Comparison of ENCODE assay signal across 9 cellular contexts in genomic region chr18:3458378-3458777, GRCh38. TPM values are rescaled to one million over a fixed set of nuclear protein-coding genes. Genes with fewer than 3 reads are reported as not detected.
DNase-seq lines count a peak whose midpoint lies in the region; ATAC-seq and TF ChIP-seq lines count a peak whose summit lies in the region.
"Had no signal": no experiment of that assay in that cellular context is flagged by ENCODE, and none has a peak within 500 bp of the region (broad histone marks: within the 10 kb centered on the region; RNA-seq: fewer than 3 reads in every experiment).

No MANE protein-coding gene starts in this region.

- peak overlapping the region; percentile 63 for H3K4me3 Mint-ChIP-seq in activated T-cell treated with anti-CD3 and anti-CD28 coated beads, Interleukin-2, amount 50 U/mL, for 4 hours
- peak overlapping the region; percentile 12 for H3K4me3 Mint-ChIP-seq in activated CD8-positive, alpha-beta T cell treated with anti-CD3 and anti-CD28 coated beads for 36 hours

- peaks cover 41% of the 10 kb centered on the region for H3K36me3 Mint-ChIP-seq in activated T-cell treated with anti-CD3 and anti-CD28 coated beads, Interleukin-2, amount 50 U/mL, for 4 hours (ENCODE audit: insufficient read depth)
- H3K36me3 Mint-ChIP-seq in activated CD8-positive, alpha-beta T cell treated with anti-CD3 and anti-CD28 coated beads for 36 hours (ENCODE audit: low read depth): peaks cover 55% of the 10 kb centered on the region

- no peak for TF ChIP-seq POLR2A in tibial nerve (IDR thresholded peaks at IDR 0.05)

- H3K9me3 ChIP-seq in iPS-20b (ENCODE audit: insufficient read depth, low read depth, low read length): no peaks in the 10 kb centered on the region
- H3K9me3 ChIP-seq in tibial nerve: peaks cover 0 to 15% (median 5%) of the 10 kb centered on the region in 4 donors

- H3K36me3 ChIP-seq in iPS-20b (ENCODE audit: insufficient read depth, low read depth, low read length) (peaks cover 62% of the 10 kb centered on the region), tibial nerve (peaks cover 0 to 66% (median 0%) of the 10 kb centered on the region in 3 donors)

- peak overlapping the region; percentile 21; the same call in 1 of the 2 replicates for H3K9ac ChIP-seq in iPS-20b (ENCODE audit: low read depth, low read length)

- POLR2A ChIA-PET in activated CD8-positive, alpha-beta T cell treated with anti-CD3 and anti-CD28 coated beads for 36 hours (lab: Charles Lee): interaction anchor here (0.6 to 1.7 kb wide), 5 partner anchors 7 to 138 kb away, joined by 3 to 5 read pairs (median 3); no protein-coding TSS in a partner anchor

- H3K4me3 ChIP-seq in iPS-20b (ENCODE audit: low read length) (0 out of 2 replicates have a peak overlapping the region, but pooled peaks have one; percentile 3), tibial nerve (peak overlapping the region in 1 of 4 donors; percentile 1)

- no peaks in the 10 kb centered on the region for H3K27me3 ChIP-seq in iPS-20b (ENCODE audit: insufficient read depth, low read length)
- no peaks in the 10 kb centered on the region for H3K27me3 ChIP-seq in tibial nerve

- CTCF ChIA-PET in activated CD8-positive, alpha-beta T cell treated with anti-CD3 and anti-CD28 coated beads for 36 hours (lab: Charles Lee): interaction anchor here (0.9 to 5.7 kb wide), 8 partner anchors 11 to 207 kb away, joined by 3 to 32 read pairs (median 4); no protein-coding TSS in a partner anchor

- H3K9me3 Mint-ChIP-seq in activated T-cell treated with anti-CD3 and anti-CD28 coated beads, Interleukin-2, amount 50 U/mL, for 4 hours: peaks cover 11% of the 10 kb centered on the region
- peaks cover 10% of the 10 kb centered on the region for H3K9me3 Mint-ChIP-seq in activated CD8-positive, alpha-beta T cell treated with anti-CD3 and anti-CD28 coated beads for 36 hours

- TF ChIP-seq CTCF in activated CD8-positive, alpha-beta T cell treated with anti-CD3 and anti-CD28 coated beads for 36 hours (IDR thresholded peaks at IDR 0.05): no peak
- no peak for TF ChIP-seq CTCF in tibial nerve (IDR thresholded peaks at IDR 0.05)

- H3K4me1 Mint-ChIP-seq in activated T-cell treated with anti-CD3 and anti-CD28 coated beads, Interleukin-2, amount 50 U/mL, for 4 hours (ENCODE audit: low read depth): peaks cover 67% of the 10 kb centered on the region
- peaks cover 68% of the 10 kb centered on the region for H3K4me1 Mint-ChIP-seq in activated CD8-positive, alpha-beta T cell treated with anti-CD3 and anti-CD28 coated beads for 36 hours (ENCODE audit: low read depth)

- no peak for TF ChIP-seq EP300 in tibial nerve (IDR thresholded peaks at IDR 0.05)

- 59 to 60% methylated on average over 3 of the region's 3 CpGs for WGBS in tibial nerve, 2 donors

- no peaks in the 10 kb centered on the region for H3K27me3 Mint-ChIP-seq in activated T-cell treated with anti-CD3 and anti-CD28 coated beads, Interleukin-2, amount 50 U/mL, for 4 hours (ENCODE audit: low read depth)
- H3K27me3 Mint-ChIP-seq in activated CD8-positive, alpha-beta T cell treated with anti-CD3 and anti-CD28 coated beads for 36 hours: no peaks in the 10 kb centered on the region

- H3K27ac ChIP-seq in iPS-20b (ENCODE audit: low read length) (no peak overlapping the region), tibial nerve (peak overlapping the region in 3 of 4 donors; percentile 28 to 80 (median 62))

- ATAC-seq in activated T-cell treated with anti-CD3 and anti-CD28 coated beads, Interleukin-2, amount 50 U/mL, for 4 hours: no peak
- peak; percentile 38 for ATAC-seq in activated CD8-positive, alpha-beta T cell treated with anti-CD3 and anti-CD28 coated beads for 36 hours
- no peak for ATAC-seq in GM18873 (IDR thresholded peaks at IDR 0.05; ENCODE audit: low FRiP score, unreplicated experiment)
- ATAC-seq in GM19395 (IDR thresholded peaks at IDR 0.05; ENCODE audit: unreplicated experiment): no peak

- no peak for DNase-seq in activated T-cell treated with anti-CD3 and anti-CD28 coated beads, Interleukin-2, amount 50 U/mL, for 4 hours
- DNase-seq in activated T-cell treated with anti-CD3 and anti-CD28 coated beads, Interleukin-2, amount 50 U/mL, for 1 hour: no peak
- no peak for DNase-seq in activated CD8-positive, alpha-beta T cell treated with anti-CD3 and anti-CD28 coated beads for 36 hours
- no peak for DNase-seq in tibial nerve (ENCODE audit: low spot score in 2 of 2)
- DNase-seq in HuH-7.5 (ENCODE audit: low spot score): no peak
- DNase-seq: NCI-H345 had no signal

- H3K4me1 ChIP-seq in iPS-20b (ENCODE audit: insufficient read depth, low read length): peaks cover 34% of the 10 kb centered on the region
- H3K4me1 ChIP-seq in tibial nerve: peaks cover 0 to 57% (median 27%) of the 10 kb centered on the region in 4 donors

- H3K27ac Mint-ChIP-seq in activated CD8-positive, alpha-beta T cell treated with anti-CD3 and anti-CD28 coated beads for 36 hours: peak overlapping the region; percentile 89

- intact Hi-C loops in activated CD8-positive, alpha-beta T cell treated with anti-CD3 and anti-CD28 coated beads for 36 hours (cut with micrococcal nuclease): no loop called here

RNA-seq across cellular contexts. Expression of gene TGIF1, which starts 8.4 kb away (rescaled TPM):
- total RNA-seq in activated T-cell treated with anti-CD3 and anti-CD28 coated beads, Interleukin-2, amount 50 U/mL, for 4 hours: 10 to 100 TPM; 19.8 to 35.0 (median 34.8) TPM
- total RNA-seq in activated CD8-positive, alpha-beta T cell treated with anti-CD3 and anti-CD28 coated beads for 36 hours: 10 to 100 TPM; 33.3 to 34.5 TPM
- 10 to 100 TPM; 59.2 to 86.1 (median 70.1) TPM for total RNA-seq in tibial nerve
